ENCODE assay signal across 8 cellular contexts in genomic region chr11:67463680-67464410, GRCh38. TPM values are rescaled to one million over a fixed set of nuclear protein-coding genes. Genes with fewer than 3 reads are reported as not detected.
A peak's percentile ranks its signal among the peaks of the same experiment; 100 is the strongest.
DNase-seq lines count a peak whose midpoint lies in the region; ATAC-seq, FAIRE-seq and TF ChIP-seq lines count a peak whose summit lies in the region.

No MANE protein-coding gene starts in this region.

- peaks cover 11% of the 10 kb centered on the region for H3K79me2 ChIP-seq in MM.1S (ENCODE audit: low read length)

- H3K9me2 ChIP-seq in MM.1S (replicated peaks; ENCODE audit: insufficient read depth, low read length), result no peaks in the 10 kb centered on the region

- no peak for DNase-seq in CD8-positive, alpha-beta T cell
- DNase-seq in MM.1S (no peak), breast epithelium (ENCODE audit: low spot score in 2 of 2) (peak; percentile 83 to 90), right lobe of liver (peak; percentile 86 to 91 (median 86)), tibial artery (peak; percentile 77 to 93), GM12891 (ENCODE audit: insufficient read length, low spot score) (no peak)

- no peak for ATAC-seq in CD8-positive, alpha-beta T cell
- ATAC-seq in right lobe of liver (peak; percentile 55 to 76 (median 70)), GM21619 (IDR thresholded peaks at IDR 0.05; ENCODE audit: unreplicated experiment) (no peak), HG02678 (IDR thresholded peaks at IDR 0.05; ENCODE audit: unreplicated experiment) (no peak)

- CTCF ChIA-PET in CD8-positive, alpha-beta T cell (lab: Charles Lee), result no interaction called here

- peak overlapping the region; percentile 65; the same call in 1 of the 2 replicates for H3K9ac ChIP-seq in MM.1S (ENCODE audit: low read length)

- peaks cover 39% of the 10 kb centered on the region for H3K4me1 ChIP-seq in CD8-positive, alpha-beta T cell (ENCODE audit: insufficient read depth, low read length)
- H3K4me1 ChIP-seq in MM.1S (ENCODE audit: low read length) (peaks cover 17% of the 10 kb centered on the region), breast epithelium (peaks cover 5 to 8% of the 10 kb centered on the region in 2 donors), right lobe of liver (peaks cover 0 to 33% (median 16%) of the 10 kb centered on the region in 4 donors), tibial artery (peaks cover 0 to 45% (median 35%) of the 10 kb centered on the region in 4 donors)

- H3K4me3 ChIP-seq in CD8-positive, alpha-beta T cell (ENCODE audit: low read depth, low read length), result peak overlapping the region; percentile 47
- H3K4me3 ChIP-seq in MM.1S (ENCODE audit: low read length) (peak overlapping the region; percentile 63), breast epithelium (peak overlapping the region; percentile 50 to 74 (median 54)), right lobe of liver (peak overlapping the region; percentile 66 to 83 (median 70)), tibial artery (peak overlapping the region; percentile 65 to 79)

- POLR2A ChIA-PET in CD8-positive, alpha-beta T cell (lab: Charles Lee), result interaction anchor here (1.2 to 6.9 kb wide), 3 partner anchors 17 to 43 kb away, joined by 3 to 130 read pairs (median 6); partner anchors contain the start of gene PTPRCAP

- H3K9me3 ChIP-seq in CD8-positive, alpha-beta T cell (ENCODE audit: low read length), result no peaks in the 10 kb centered on the region
- H3K9me3 ChIP-seq in MM.1S (replicated peaks; ENCODE audit: insufficient read depth, low read length) (no peaks in the 10 kb centered on the region), breast epithelium (no peaks in the 10 kb centered on the region), right lobe of liver (no peaks in the 10 kb centered on the region), tibial artery (no peaks in the 10 kb centered on the region)

- intact Hi-C loops in CD8-positive, alpha-beta T cell (cut with DNase I, micrococcal nuclease), result loop anchor here (1.0 to 10.0 kb wide), 11 partner anchors 20 to 1149 kb away; partner anchors contain the start of genes RPS6KB2 (in 2 of the 2), CD248 (in 1 of the 2), CDK2AP2 (in 1 of the 2) and CORO1B (in 1 of the 2)
- intact Hi-C loops in breast epithelium (cut with DNase I; ENCODE audit: low total_unique reads), result no loop called here
- intact Hi-C loops in right lobe of liver (cut with DNase I), result no loop called here
- intact Hi-C loops in tibial artery (cut with DNase I; ENCODE audit: low total_unique reads), result loop anchor here (2.0 kb wide), 1 partner anchor 21 kb away; the partner anchor contains the start of gene CORO1B

- H3K27me3 Mint-ChIP-seq in CD8-positive, alpha-beta T cell (ENCODE audit: low read depth), result no peaks in the 10 kb centered on the region

- peak overlapping the region; percentile 78 for H3K27ac ChIP-seq in CD8-positive, alpha-beta T cell (ENCODE audit: low read depth, low read length)
- no peak overlapping the region for H3K27ac ChIP-seq in MM.1S (ENCODE audit: low read length)
- H3K27ac ChIP-seq in breast epithelium, result peak overlapping the region; percentile 95 to 98
- H3K27ac ChIP-seq in right lobe of liver, result peak overlapping the region; percentile 71 to 94 (median 94)
- H3K27ac ChIP-seq in tibial artery, result peak overlapping the region; percentile 95 to 97

- H3K9me3 Mint-ChIP-seq in CD8-positive, alpha-beta T cell, result no peaks in the 10 kb centered on the region

- peak overlapping the region; percentile 95 for H3K27ac Mint-ChIP-seq in CD8-positive, alpha-beta T cell

- peak; percentile 18 for TF ChIP-seq POLR2A in breast epithelium (IDR thresholded peaks at IDR 0.05)
- TF ChIP-seq POLR2A in right lobe of liver (IDR thresholded peaks at IDR 0.05), result peak; percentile 58
- no peak for TF ChIP-seq POLR2A in GM12891 (IDR thresholded peaks at IDR 0.05; ENCODE audit: low read depth, low read length)

- peak overlapping the region; percentile 92 for H3K4me2 ChIP-seq in MM.1S (ENCODE audit: low read depth, low read length)

- no peaks in the 10 kb centered on the region for H3K27me3 ChIP-seq in CD8-positive, alpha-beta T cell (ENCODE audit: insufficient read depth, low read length)
- no peaks in the 10 kb centered on the region for H3K27me3 ChIP-seq in MM.1S (replicated peaks; ENCODE audit: insufficient read depth, low read length)
- H3K27me3 ChIP-seq in breast epithelium, result no peaks in the 10 kb centered on the region
- no peaks in the 10 kb centered on the region for H3K27me3 ChIP-seq in right lobe of liver
- H3K27me3 ChIP-seq in tibial artery, result no peaks in the 10 kb centered on the region

- 85% methylated on average over 9 of the region's 20 CpGs for WGBS in right lobe of liver (ENCODE audit: insufficient coverage, low coverage, low lambda C conversion rate, missing lambda C conversion rate)

- H3K36me3 Mint-ChIP-seq in CD8-positive, alpha-beta T cell, result no peaks in the 10 kb centered on the region

- TF ChIP-seq CTCF in CD8-positive, alpha-beta T cell (IDR thresholded peaks at IDR 0.05), result no peak
- TF ChIP-seq CTCF in MM.1S (IDR thresholded peaks at IDR 0.05; ENCODE audit: low read length) (no peak), breast epithelium (IDR thresholded peaks at IDR 0.05) (no peak), right lobe of liver (IDR thresholded peaks at IDR 0.05) (no peak), tibial artery (IDR thresholded peaks at IDR 0.05) (no peak)

- H3K4me3 Mint-ChIP-seq in CD8-positive, alpha-beta T cell, result peak overlapping the region; percentile 84

- no peaks in the 10 kb centered on the region for H4K20me1 ChIP-seq in MM.1S (ENCODE audit: insufficient read depth, low read length)

- H3K36me3 ChIP-seq in CD8-positive, alpha-beta T cell (ENCODE audit: insufficient read depth, low read length), result no peaks in the 10 kb centered on the region
- H3K36me3 ChIP-seq in MM.1S (replicated peaks; ENCODE audit: insufficient read depth, low read length), result no peaks in the 10 kb centered on the region
- H3K36me3 ChIP-seq in breast epithelium, result no peaks in the 10 kb centered on the region
- no peaks in the 10 kb centered on the region for H3K36me3 ChIP-seq in right lobe of liver
- H3K36me3 ChIP-seq in tibial artery, result no peaks in the 10 kb centered on the region

- peak overlapping the region; percentile 91 for H2AFZ ChIP-seq in MM.1S (ENCODE audit: low read length)

- peaks cover 42% of the 10 kb centered on the region for H3K4me1 Mint-ChIP-seq in CD8-positive, alpha-beta T cell (ENCODE audit: low read depth)

- no peak for FAIRE-seq in GM12891 (lab: Jason Lieb, UNC)

- peaks cover 9% of the 10 kb centered on the region for H3F3A ChIP-seq in MM.1S (ENCODE audit: insufficient read depth, low read length)

TF ChIP-seq in GM12891, 5 proteins besides CTCF, POLR2A, EP300 and RAD21:
- TF ChIP-seq PAX5 (IDR thresholded peaks at IDR 0.05; ENCODE audit: insufficient read depth, low read length, severe bottlenecking), result no peak
- TF ChIP-seq POLR2AphosphoS5 (IDR thresholded peaks at IDR 0.05; ENCODE audit: low read depth, low read length), result no peak
- no peak for TF ChIP-seq SPI1 (IDR thresholded peaks at IDR 0.05; ENCODE audit: low read depth, low read length)
- TF ChIP-seq POU2F2 (IDR thresholded peaks at IDR 0.05; ENCODE audit: low read depth, low read length), result no peak
- TF ChIP-seq TAF1 (IDR thresholded peaks at IDR 0.05; ENCODE audit: low read depth, low read length), result no peak

RNA-seq across cellular contexts. Expression of gene TMEM134, which starts 5.2 kb away (rescaled TPM):
- total RNA-seq in CD8-positive, alpha-beta T cell, result 10 to 100 TPM; 41.2 to 48.5 TPM
- total RNA-seq in breast epithelium (10 to 100 TPM; 37.8 to 54.2 (median 42.3) TPM), right lobe of liver (100 to 1,000 TPM in 2 of 6 experiments, 10 to 100 TPM in 4; 29.1 to 133 (median 40.9) TPM)
- 49.6 TPM for polyA plus RNA-seq in GM12891 (2012; ENCODE audit: low read depth, missing spikeins)

RNA-seq across cellular contexts. Expression of gene CABP4, which starts 8.7 kb away (rescaled TPM):
- 1 to 10 TPM; 5.0 to 5.2 TPM for total RNA-seq in CD8-positive, alpha-beta T cell
- total RNA-seq in breast epithelium, result 10 to 100 TPM in 1 of 3 donors, 1 to 10 TPM in 2; 3.5 to 10.7 (median 3.9) TPM
- 1 to 10 TPM in 4 of 6 experiments, under 1 TPM in 2; 0.55 to 1.7 (median 1.2) TPM for total RNA-seq in right lobe of liver
- 0.12 TPM for polyA plus RNA-seq in GM12891 (2012; ENCODE audit: low read depth, missing spikeins)

RNA-seq across cellular contexts. Expression of gene GPR152, which starts 11.3 kb away (rescaled TPM):
- total RNA-seq in CD8-positive, alpha-beta T cell, result not detected
- total RNA-seq in breast epithelium (not detected), right lobe of liver (not detected)
- not detected for polyA plus RNA-seq in GM12891 (2012; ENCODE audit: low read depth, missing spikeins)

RNA-seq across cellular contexts. Expression of gene AIP, which starts 19.0 kb away (rescaled TPM):
- 100 to 1,000 TPM; 109 to 111 TPM for total RNA-seq in CD8-positive, alpha-beta T cell
- 10 to 100 TPM; 66.4 to 84.5 (median 69.8) TPM for total RNA-seq in breast epithelium
- 10 to 100 TPM; 20.8 to 33.9 (median 25.7) TPM for total RNA-seq in right lobe of liver
- 94.7 TPM for polyA plus RNA-seq in GM12891 (2012; ENCODE audit: low read depth, missing spikeins)

RNA-seq across cellular contexts. Expression of gene CORO1B, which starts 20.6 kb away (rescaled TPM):
- 1 to 10 TPM; 7.5 to 9.3 TPM for total RNA-seq in CD8-positive, alpha-beta T cell
- total RNA-seq in breast epithelium (10 to 100 TPM; 73.6 to 84.3 (median 80.0) TPM), right lobe of liver (10 to 100 TPM; 28.5 to 58.6 (median 40.4) TPM)
- 25.2 TPM for polyA plus RNA-seq in GM12891 (2012; ENCODE audit: low read depth, missing spikeins)

Comparison
In these comparisons a context has a peak if more than half of its experiments do, and no peak if none do; other contexts are left out.
1. ATAC-seq: peak in right lobe of liver (4 of 4); none in CD8-positive, alpha-beta T cell (single experiment), GM21619 (single experiment) and HG02678 (single experiment).
2. DNase-seq: peak in breast epithelium (2 of 2), right lobe of liver (3 of 3) and tibial artery (2 of 2); none in CD8-positive, alpha-beta T cell (0 of 7), MM.1S (single experiment) and GM12891 (single experiment).
3. intact Hi-C loops: an anchor here in CD8-positive, alpha-beta T cell (1.0 to 10.0 kb wide) and tibial artery (2.0 kb wide); none called in breast epithelium and right lobe of liver.
4. Peak in every context shown above with its lines, with median percentiles within 50 percentile points of each other: H3K4me3 ChIP-seq.